Comparison of ENCODE assay signal across 10 cellular contexts in the genomic region with DNA sequence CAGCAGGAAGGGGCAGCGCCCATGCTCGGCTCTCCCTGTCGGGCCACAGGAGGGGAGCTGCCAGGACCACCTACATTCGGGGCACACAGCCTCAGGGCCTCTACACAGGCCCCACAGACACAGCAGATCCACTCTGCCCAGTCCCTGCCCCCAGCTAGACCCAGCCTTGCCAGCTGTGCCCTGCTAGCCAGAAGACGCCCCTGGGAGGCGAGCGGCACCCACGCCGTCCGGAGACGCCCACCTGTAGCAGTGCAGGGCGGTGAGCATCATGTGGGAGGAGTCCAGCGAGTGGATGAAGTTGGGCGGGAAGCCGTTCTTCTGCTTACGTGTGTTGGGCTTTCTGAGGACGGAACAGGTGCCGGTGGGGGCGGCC. TPM values are rescaled to one million over a fixed set of nuclear protein-coding genes. Genes with fewer than 3 reads are reported as not detected.
"Had no signal": no experiment of that assay in that cellular context is flagged by ENCODE, and none has a peak within 500 bp of the region (broad histone marks: within the 10 kb centered on the region; RNA-seq: fewer than 3 reads in every experiment).

No MANE protein-coding gene starts in this region.

- H3K9ac ChIP-seq: KMS-11 had no signal

- H3K27ac Mint-ChIP-seq: GM23338, H9, HFFc6 had no signal

- ATAC-seq: GM23338 had no signal

- DNase-seq: H9, HFFc6, IMR-90, KBM-7 had no signal

- H2AFZ ChIP-seq: GM23338 had no signal

- H3K27ac ChIP-seq: HL-60, KMS-11 had no signal

- H3K4me3 Mint-ChIP-seq: GM23338, H9, HFFc6 had no signal

- H3K4me3 ChIP-seq: GM23338 had no signal

- H3K4me2 ChIP-seq: GM23338, KMS-11 had no signal

- H3K4me1 Mint-ChIP-seq: H9 had no signal

- FAIRE-seq: H1, H54 had no signal

- H3K9me3 Mint-ChIP-seq: GM23338, H9, HFFc6 had no signal

RNA-seq across cellular contexts. Expression of gene FGF22, which starts 21.4 kb away (rescaled TPM):
- total RNA-seq: HT1080, IMR-90 had no signal
